17 cellular contexts compared by ENCODE assay signal in genomic region chr11:100734743-100735527, GRCh38. TPM values are rescaled to one million over a fixed set of nuclear protein-coding genes. Genes with fewer than 3 reads are reported as not detected.
A peak's percentile ranks its signal among the peaks of the same experiment; 100 is the strongest.
DNase-seq lines count a peak whose midpoint lies in the region; ATAC-seq and TF ChIP-seq lines count a peak whose summit lies in the region.
"Had no signal": no experiment of that assay in that cellular context is flagged by ENCODE, and none has a peak within 500 bp of the region (broad histone marks: within the 10 kb centered on the region; RNA-seq: fewer than 3 reads in every experiment).

No MANE protein-coding gene starts in this region.

- DNase-seq in endodermal cell (no peak), SIG-M5 treated with dmso at 0.1 percent for 504 hours (lab: John Stamatoyannopoulos, UW; ENCODE audit: unreplicated experiment) (no peak), NCI-H2029 (lab: John Stamatoyannopoulos, UW) (no peak), HAP-1 (ENCODE audit: low spot score in 2 of 2) (no peak)
- DNase-seq in activated CD4-positive, alpha-beta T cell treated with anti-CD3 and anti-CD28 coated beads for 1 hour: no peak
- DNase-seq: activated naive CD4-positive, alpha-beta T cell; AML-193; naive thymus-derived CD4-positive, alpha-beta T cell; NCI-H1417 treated with DMSO at 0.1 percent for 48 hours; NCI-H526 treated with DMSO at 0.1 percent for 48 hours; retina; stimulated activated CD4-positive, alpha-beta T cell treated with anti-CD3 and anti-CD28 coated beads, Interleukin-4, amount 100 ng/mL, for 1 hour had no signal

- no peaks in the 10 kb centered on the region for H3K9me3 Mint-ChIP-seq in endodermal cell

- H3K27ac ChIP-seq in endodermal cell (ENCODE audit: low read depth, low read length): no peak overlapping the region

- TF ChIP-seq CTCF in endodermal cell (conservative IDR thresholded peaks at IDR 0.05): no peak

- 100% methylated on average over 1 of the region's 1 CpG; no CpG with 5 or more reads in 1 of the 2 experiments for WGBS in endodermal cell (ENCODE audit: insufficient coverage in 1 of 2, insufficient read length in 1 of 2), 2 experiments

- peak overlapping the region; percentile 66 for H3K27ac Mint-ChIP-seq in endodermal cell
- H3K27ac Mint-ChIP-seq: naive thymus-derived CD4-positive, alpha-beta T cell; stimulated activated effector memory CD8-positive, alpha-beta T cell treated with anti-CD3 and anti-CD28 coated beads, Interleukin-12 subunit alpha, Interleukin-12 subunit beta, amount 100 ng/mL, for 72 hours had no signal

- no peak overlapping the region for H3K4me3 Mint-ChIP-seq in endodermal cell
- H3K4me3 Mint-ChIP-seq: naive thymus-derived CD4-positive, alpha-beta T cell; stimulated activated effector memory CD8-positive, alpha-beta T cell treated with anti-CD3 and anti-CD28 coated beads, Interleukin-12 subunit alpha, Interleukin-12 subunit beta, amount 100 ng/mL, for 72 hours had no signal

- H3K4me3 ChIP-seq in endodermal cell (ENCODE audit: low read length) (no peak overlapping the region), HAP-1 (no peak overlapping the region)

- no peaks in the 10 kb centered on the region for H3K27me3 Mint-ChIP-seq in endodermal cell (ENCODE audit: insufficient read depth)
- H3K27me3 Mint-ChIP-seq: naive thymus-derived CD4-positive, alpha-beta T cell had no signal

- H3K36me3 ChIP-seq in endodermal cell (ENCODE audit: control insufficient read depth, insufficient read depth, low read length) (peaks cover 33% of the 10 kb centered on the region), HAP-1 (replicated peaks) (no peaks in the 10 kb centered on the region)

- peaks cover 8% of the 10 kb centered on the region for H3K9me3 ChIP-seq in endodermal cell (ENCODE audit: control insufficient read depth, low read length)
- no peaks in the 10 kb centered on the region for H3K9me3 ChIP-seq in HAP-1

- ATAC-seq in GM18502 (IDR thresholded peaks at IDR 0.05; ENCODE audit: poor library complexity, unreplicated experiment): peak; percentile 67
- ATAC-seq in GM21447 (IDR thresholded peaks at IDR 0.05; ENCODE audit: unreplicated experiment): peak; percentile 62
- ATAC-seq in HG03159 (IDR thresholded peaks at IDR 0.05; ENCODE audit: unreplicated experiment): peak; percentile 73
- ATAC-seq: naive thymus-derived CD4-positive, alpha-beta T cell; Right ventricle myocardium inferior; stimulated activated effector memory CD8-positive, alpha-beta T cell treated with anti-CD3 and anti-CD28 coated beads, Interleukin-12 subunit alpha, Interleukin-12 subunit beta, amount 100 ng/mL, for 72 hours had no signal

- peaks cover 64% of the 10 kb centered on the region for H3K4me1 Mint-ChIP-seq in endodermal cell
- H3K4me1 Mint-ChIP-seq: naive thymus-derived CD4-positive, alpha-beta T cell; stimulated activated effector memory CD8-positive, alpha-beta T cell treated with anti-CD3 and anti-CD28 coated beads, Interleukin-12 subunit alpha, Interleukin-12 subunit beta, amount 100 ng/mL, for 72 hours had no signal

- H3K4me1 ChIP-seq in endodermal cell (ENCODE audit: control insufficient read depth, insufficient read depth, low read length) (peaks cover 32% of the 10 kb centered on the region), HAP-1 (no peaks in the 10 kb centered on the region; the same call in 1 of the 2 replicates)

- H3K27me3 ChIP-seq in endodermal cell (ENCODE audit: control insufficient read depth, insufficient read depth, low read length, poor library complexity, severe bottlenecking) (no peaks in the 10 kb centered on the region), HAP-1 (ENCODE audit: low read depth) (peaks cover 11% of the 10 kb centered on the region)

- H3K9ac ChIP-seq in endodermal cell (ENCODE audit: extremely low read depth, low read length, poor library complexity, severe bottlenecking): no peak overlapping the region

- H3K36me3 Mint-ChIP-seq in endodermal cell (ENCODE audit: low read depth): peaks cover 27% of the 10 kb centered on the region
- H3K36me3 Mint-ChIP-seq: naive thymus-derived CD4-positive, alpha-beta T cell; stimulated activated effector memory CD8-positive, alpha-beta T cell treated with anti-CD3 and anti-CD28 coated beads, Interleukin-12 subunit alpha, Interleukin-12 subunit beta, amount 100 ng/mL, for 72 hours had no signal

- in situ Hi-C loops in HAP-1 (cut with MboI; ENCODE audit: low sequenced_read_pairs): no loop called here

RNA-seq across cellular contexts. Expression of gene ARHGAP42, which starts 47.8 kb away (rescaled TPM):
- total RNA-seq in endodermal cell: 100 to 1,000 TPM; 164 to 176 TPM
- 25.5 TPM for polyA plus RNA-seq in endodermal cell (2013, experiment 1 of 2)
- polyA plus RNA-seq in endodermal cell (2013, experiment 2 of 2): 31.0 TPM
- polyA plus RNA-seq: naive thymus-derived CD4-positive, alpha-beta T cell had no signal
